In genomic region chr19:35309481-35310279, GRCh38 we compare ENCODE assay signal across 1 cellular context.
TF ChIP-seq lines count a peak whose summit lies in the region.

No MANE protein-coding gene starts in this region.

TF ChIP-seq in K562, 482 proteins besides CTCF, POLR2A, EP300 and RAD21 (continued from another document and continues in another):
- TF ChIP-seq ZBTB11 (CRISPR knock-in tag; IDR thresholded peaks at IDR 0.05) (peak in 1 of 3 experiments; percentile 81; a peak in 2 of 6 replicates), ZNF134 (CRISPR knock-in tag; conservative IDR thresholded peaks at IDR 0.05) (no peak), NFYB (IDR thresholded peaks at IDR 0.05; ENCODE audit: extremely low read depth, insufficient read length) (no peak), MYNN (IDR thresholded peaks at IDR 0.05) (no peak), MYNN (CRISPR knock-in tag; IDR thresholded peaks at IDR 0.05) (no peak), ZNF586 (CRISPR knock-in tag; conservative IDR thresholded peaks at IDR 0.05) (no peak), XRCC4 (IDR thresholded peaks at IDR 0.05; ENCODE audit: extremely low read depth, insufficient read depth, insufficient read length) (no peak), NRF1 (conservative IDR thresholded peaks at IDR 0.05 in 1 of 2, IDR thresholded peaks at IDR 0.05 in 1 of 2) (peak in 1 of 2 experiments; percentile 47; a peak in 2 of 4 replicates), TFAM (CRISPR knock-in tag; conservative IDR thresholded peaks at IDR 0.05) (no peak), ZBTB8A (IDR thresholded peaks at IDR 0.05; ENCODE audit: partially characterized antibody) (no peak), ZNF639 (CRISPR knock-in tag; conservative IDR thresholded peaks at IDR 0.05 in 1 of 2, IDR thresholded peaks at IDR 0.05 in 1 of 2) (peak in 1 of 2 experiments; percentile 77; a peak in 2 of 4 replicates), IFI16 (CRISPR knock-in tag; IDR thresholded peaks at IDR 0.05) (0 out of 2 replicates have a peak, but pooled peaks have one; percentile 46), NR4A1 (CRISPR knock-in tag; IDR thresholded peaks at IDR 0.05) (no peak; the same call in 1 of the 2 replicates), NR4A1 (tag; IDR thresholded peaks at IDR 0.05) (peak; percentile 94), TEAD2 (tag; IDR thresholded peaks at IDR 0.05) (no peak), CREB3 (tag; conservative IDR thresholded peaks at IDR 0.05; ENCODE audit: low read depth) (peak; percentile 92), ARID2 (IDR thresholded peaks at IDR 0.05) (no peak), TCF7 (IDR thresholded peaks at IDR 0.05; ENCODE audit: borderline replicate concordance) (no peak), ZSCAN29 (IDR thresholded peaks at IDR 0.05) (0 out of 2 replicates have a peak, but pooled peaks have one; percentile 44), ZNF644 (tag; IDR thresholded peaks at IDR 0.05; ENCODE audit: low read depth) (peak; percentile 51; the same call in 1 of the 2 replicates), SETDB1 (IDR thresholded peaks at IDR 0.05; ENCODE audit: low read length) (no peak), SAFB (IDR thresholded peaks at IDR 0.05; ENCODE audit: borderline replicate concordance, low read depth, low read length) (0 out of 2 replicates have a peak, but pooled peaks have one; percentile 28), SMARCA4 (IDR thresholded peaks at IDR 0.05) (no peak), RCOR1 (IDR thresholded peaks at IDR 0.05; ENCODE audit: borderline replicate concordance in 1 of 2, low read depth in 2 of 2, low read length in 2 of 2) (peak in 1 of 2 experiments; percentile 75; a peak in 2 of 4 replicates), SPI1 (IDR thresholded peaks at IDR 0.05; ENCODE audit: borderline replicate concordance, low read depth, low read length) (no peak), MBD2 (IDR thresholded peaks at IDR 0.05; ENCODE audit: borderline replicate concordance, low read depth) (0 out of 2 replicates have a peak, but pooled peaks have one; percentile 12), MAFF (IDR thresholded peaks at IDR 0.05; ENCODE audit: low read length) (no peak), SMARCE1 (IDR thresholded peaks at IDR 0.05) (no peak), SNRNP70 (optimal IDR thresholded peaks at IDR 0.05; ENCODE audit: low read depth, low read length) (no peak), TEAD1 (CRISPR knock-in tag; IDR thresholded peaks at IDR 0.05) (0 out of 4 replicates have a peak, but pooled peaks of 1 of the 2 experiments have one; percentile 15), IRF9 (tag; IDR thresholded peaks at IDR 0.05) (peak; percentile 56; the same call in 1 of the 2 replicates), SUPT5H (IDR thresholded peaks at IDR 0.05) (0 out of 2 replicates have a peak, but pooled peaks have one; percentile 39), STAG1 (CRISPR knock-in tag; IDR thresholded peaks at IDR 0.05; ENCODE audit: borderline replicate concordance) (no peak), MCM2 (IDR thresholded peaks at IDR 0.05; ENCODE audit: low read depth) (no peak), POLR3G (IDR thresholded peaks at IDR 0.05; ENCODE audit: extremely low read depth, insufficient read length, insufficient replicate concordance) (no peak), ZNF311 (CRISPR knock-in tag; IDR thresholded peaks at IDR 0.05) (no peak), SP1 (CRISPR knock-in tag; IDR thresholded peaks at IDR 0.05) (no peak), ZNF583 (CRISPR knock-in tag; IDR thresholded peaks at IDR 0.05) (peak; percentile 95), TCF7L2 (IDR thresholded peaks at IDR 0.05; ENCODE audit: low read depth, low read length) (no peak), GTF2E2 (tag; IDR thresholded peaks at IDR 0.05) (no peak), GATA2 (CRISPR knock-in tag; IDR thresholded peaks at IDR 0.05) (no peak), ZNF165 (CRISPR knock-in tag; IDR thresholded peaks at IDR 0.05; ENCODE audit: borderline replicate concordance) (no peak), ZNF384 (IDR thresholded peaks at IDR 0.05; ENCODE audit: low read depth, low read length) (no peak), SIRT6 (IDR thresholded peaks at IDR 0.05; ENCODE audit: low read depth, low read length) (no peak), ZNF589 (CRISPR knock-in tag; IDR thresholded peaks at IDR 0.05; ENCODE audit: low read depth) (peak; percentile 91), FOSL1 (tag; conservative IDR thresholded peaks at IDR 0.05) (peak; percentile 49)
- TF ChIP-seq, protein P1, sequence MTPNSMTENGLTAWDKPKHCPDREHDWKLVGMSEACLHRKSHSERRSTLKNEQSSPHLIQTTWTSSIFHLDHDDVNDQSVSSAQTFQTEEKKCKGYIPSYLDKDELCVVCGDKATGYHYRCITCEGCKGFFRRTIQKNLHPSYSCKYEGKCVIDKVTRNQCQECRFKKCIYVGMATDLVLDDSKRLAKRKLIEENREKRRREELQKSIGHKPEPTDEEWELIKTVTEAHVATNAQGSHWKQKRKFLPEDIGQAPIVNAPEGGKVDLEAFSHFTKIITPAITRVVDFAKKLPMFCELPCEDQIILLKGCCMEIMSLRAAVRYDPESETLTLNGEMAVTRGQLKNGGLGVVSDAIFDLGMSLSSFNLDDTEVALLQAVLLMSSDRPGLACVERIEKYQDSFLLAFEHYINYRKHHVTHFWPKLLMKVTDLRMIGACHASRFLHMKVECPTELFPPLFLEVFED (CRISPR knock-in tag; conservative IDR thresholded peaks at IDR 0.05), result no peak
- TF ChIP-seq, protein P2, sequence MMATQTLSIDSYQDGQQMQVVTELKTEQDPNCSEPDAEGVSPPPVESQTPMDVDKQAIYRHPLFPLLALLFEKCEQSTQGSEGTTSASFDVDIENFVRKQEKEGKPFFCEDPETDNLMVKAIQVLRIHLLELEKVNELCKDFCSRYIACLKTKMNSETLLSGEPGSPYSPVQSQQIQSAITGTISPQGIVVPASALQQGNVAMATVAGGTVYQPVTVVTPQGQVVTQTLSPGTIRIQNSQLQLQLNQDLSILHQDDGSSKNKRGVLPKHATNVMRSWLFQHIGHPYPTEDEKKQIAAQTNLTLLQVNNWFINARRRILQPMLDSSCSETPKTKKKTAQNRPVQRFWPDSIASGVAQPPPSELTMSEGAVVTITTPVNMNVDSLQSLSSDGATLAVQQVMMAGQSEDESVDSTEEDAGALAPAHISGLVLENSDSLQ (IDR thresholded peaks at IDR 0.05), result peak; percentile 5; the same call in 1 of the 2 replicates
- TF ChIP-seq, protein P3, sequence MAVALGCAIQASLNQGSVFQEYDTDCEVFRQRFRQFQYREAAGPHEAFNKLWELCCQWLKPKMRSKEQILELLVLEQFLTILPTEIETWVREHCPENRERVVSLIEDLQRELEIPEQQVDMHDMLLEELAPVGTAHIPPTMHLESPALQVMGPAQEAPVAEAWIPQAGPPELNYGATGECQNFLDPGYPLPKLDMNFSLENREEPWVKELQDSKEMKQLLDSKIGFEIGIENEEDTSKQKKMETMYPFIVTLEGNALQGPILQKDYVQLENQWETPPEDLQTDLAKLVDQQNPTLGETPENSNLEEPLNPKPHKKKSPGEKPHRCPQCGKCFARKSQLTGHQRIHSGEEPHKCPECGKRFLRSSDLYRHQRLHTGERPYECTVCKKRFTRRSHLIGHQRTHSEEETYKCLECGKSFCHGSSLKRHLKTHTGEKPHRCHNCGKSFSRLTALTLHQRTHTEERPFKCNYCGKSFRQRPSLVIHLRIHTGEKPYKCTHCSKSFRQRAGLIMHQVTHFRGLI (CRISPR knock-in tag; IDR thresholded peaks at IDR 0.05), result peak; percentile 41; the same call in 1 of the 2 replicates
- TF ChIP-seq, protein P4, sequence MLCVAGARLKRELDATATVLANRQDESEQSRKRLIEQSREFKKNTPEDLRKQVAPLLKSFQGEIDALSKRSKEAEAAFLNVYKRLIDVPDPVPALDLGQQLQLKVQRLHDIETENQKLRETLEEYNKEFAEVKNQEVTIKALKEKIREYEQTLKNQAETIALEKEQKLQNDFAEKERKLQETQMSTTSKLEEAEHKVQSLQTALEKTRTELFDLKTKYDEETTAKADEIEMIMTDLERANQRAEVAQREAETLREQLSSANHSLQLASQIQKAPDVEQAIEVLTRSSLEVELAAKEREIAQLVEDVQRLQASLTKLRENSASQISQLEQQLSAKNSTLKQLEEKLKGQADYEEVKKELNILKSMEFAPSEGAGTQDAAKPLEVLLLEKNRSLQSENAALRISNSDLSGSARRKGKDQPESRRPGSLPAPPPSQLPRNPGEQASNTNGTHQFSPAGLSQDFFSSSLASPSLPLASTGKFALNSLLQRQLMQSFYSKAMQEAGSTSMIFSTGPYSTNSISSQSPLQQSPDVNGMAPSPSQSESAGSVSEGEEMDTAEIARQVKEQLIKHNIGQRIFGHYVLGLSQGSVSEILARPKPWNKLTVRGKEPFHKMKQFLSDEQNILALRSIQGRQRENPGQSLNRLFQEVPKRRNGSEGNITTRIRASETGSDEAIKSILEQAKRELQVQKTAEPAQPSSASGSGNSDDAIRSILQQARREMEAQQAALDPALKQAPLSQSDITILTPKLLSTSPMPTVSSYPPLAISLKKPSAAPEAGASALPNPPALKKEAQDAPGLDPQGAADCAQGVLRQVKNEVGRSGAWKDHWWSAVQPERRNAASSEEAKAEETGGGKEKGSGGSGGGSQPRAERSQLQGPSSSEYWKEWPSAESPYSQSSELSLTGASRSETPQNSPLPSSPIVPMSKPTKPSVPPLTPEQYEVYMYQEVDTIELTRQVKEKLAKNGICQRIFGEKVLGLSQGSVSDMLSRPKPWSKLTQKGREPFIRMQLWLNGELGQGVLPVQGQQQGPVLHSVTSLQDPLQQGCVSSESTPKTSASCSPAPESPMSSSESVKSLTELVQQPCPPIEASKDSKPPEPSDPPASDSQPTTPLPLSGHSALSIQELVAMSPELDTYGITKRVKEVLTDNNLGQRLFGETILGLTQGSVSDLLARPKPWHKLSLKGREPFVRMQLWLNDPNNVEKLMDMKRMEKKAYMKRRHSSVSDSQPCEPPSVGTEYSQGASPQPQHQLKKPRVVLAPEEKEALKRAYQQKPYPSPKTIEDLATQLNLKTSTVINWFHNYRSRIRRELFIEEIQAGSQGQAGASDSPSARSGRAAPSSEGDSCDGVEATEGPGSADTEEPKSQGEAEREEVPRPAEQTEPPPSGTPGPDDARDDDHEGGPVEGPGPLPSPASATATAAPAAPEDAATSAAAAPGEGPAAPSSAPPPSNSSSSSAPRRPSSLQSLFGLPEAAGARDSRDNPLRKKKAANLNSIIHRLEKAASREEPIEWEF (CRISPR knock-in tag; IDR thresholded peaks at IDR 0.05), result peak; percentile 73; the same call in 1 of the 2 replicates
